10 cellular contexts compared by ENCODE assay signal in genomic region chr15:69757186-69757585, GRCh38.
DNase-seq lines count a peak whose midpoint lies in the region; ATAC-seq, FAIRE-seq and TF ChIP-seq lines count a peak whose summit lies in the region.
"Had no signal": no experiment of that assay in that cellular context is flagged by ENCODE, and none has a peak within 500 bp of the region (broad histone marks: within the 10 kb centered on the region; RNA-seq: fewer than 3 reads in every experiment).

No MANE protein-coding gene starts in this region.

- no peaks in the 10 kb centered on the region for H3K36me3 ChIP-seq in pancreas

- H3K4me3 Mint-ChIP-seq in activated T-cell treated with anti-CD3 and anti-CD28 coated beads, Interleukin-2, amount 50 U/mL, for 72 hours = peak overlapping the region; percentile 59 to 77
- peak overlapping the region; percentile 25 for H3K4me3 Mint-ChIP-seq in natural killer cell

- peak overlapping the region; percentile 90 for H3K27ac Mint-ChIP-seq in activated T-cell treated with anti-CD3 and anti-CD28 coated beads, Interleukin-2, amount 50 U/mL, for 72 hours
- peak overlapping the region in 1 of 2 donors; percentile 49 for H3K27ac Mint-ChIP-seq in natural killer cell

- no peak overlapping the region for H3K27ac ChIP-seq in pancreas
- H3K27ac ChIP-seq: 22Rv1 had no signal

- WGBS in pancreas, 2 donors = 94 to 98% methylated on average over 6 of the region's 6 CpGs

- no peak for TF ChIP-seq CTCF in natural killer cell (IDR thresholded peaks at IDR 0.05)
- no peak for TF ChIP-seq CTCF in pancreas (IDR thresholded peaks at IDR 0.05)

- H3K36me3 Mint-ChIP-seq in activated T-cell treated with anti-CD3 and anti-CD28 coated beads, Interleukin-2, amount 50 U/mL, for 72 hours (ENCODE audit: insufficient read depth in 2 of 2) = peaks cover 29 to 32% of the 10 kb centered on the region in 2 donors
- H3K36me3 Mint-ChIP-seq in natural killer cell = peaks cover 11% of the 10 kb centered on the region

- intact Hi-C loops in natural killer cell (cut with micrococcal nuclease) (no loop called here), pancreas (cut with DNase I) (no loop called here)

- peak; percentile 44 for DNase-seq in NK-92 treated with Interleukin-12 subunit alpha and Interleukin-12 subunit beta, amount 100 ng/mL, for 24 hours (lab: John Stamatoyannopoulos, UW)
- DNase-seq in NK-92 (lab: John Stamatoyannopoulos, UW; ENCODE audit: unreplicated experiment) (no peak), natural killer cell (no peak), pancreas (no peak)
- peak; percentile 85 to 92 for DNase-seq in activated T-cell treated with anti-CD3 and anti-CD28 coated beads, Interleukin-2, amount 50 U/mL, for 72 hours
- peak; percentile 81 for DNase-seq in stimulated activated naive CD8-positive, alpha-beta T cell treated with anti-CD3 and anti-CD28 coated beads, Interleukin-15, Interleukin-2, amounts not matched to agents 100 U/mL and 50 U/mL, for 24 hours
- DNase-seq: NCI-H446 treated with DMSO at 0.1 percent for 48 hours had no signal

- peak; percentile 66 to 68 for ATAC-seq in activated T-cell treated with anti-CD3 and anti-CD28 coated beads, Interleukin-2, amount 50 U/mL, for 72 hours (replicated peaks in 1 of 2)
- ATAC-seq in natural killer cell (no peak), GM19035 (IDR thresholded peaks at IDR 0.05; ENCODE audit: unreplicated experiment) (no peak), HG03196 (IDR thresholded peaks at IDR 0.05; ENCODE audit: unreplicated experiment) (no peak), pancreas (no peak)
- ATAC-seq in stimulated activated naive CD8-positive, alpha-beta T cell treated with anti-CD3 and anti-CD28 coated beads, Interleukin-15, Interleukin-2, amounts not matched to agents 100 U/mL and 50 U/mL, for 24 hours = peak; percentile 68

- no peaks in the 10 kb centered on the region for H3K27me3 ChIP-seq in pancreas

- FAIRE-seq in pancreas (lab: Jason Lieb, UNC) = no peak

- peaks cover 93% of the 10 kb centered on the region for H3K4me1 Mint-ChIP-seq in activated T-cell treated with anti-CD3 and anti-CD28 coated beads, Interleukin-2, amount 50 U/mL, for 72 hours (ENCODE audit: low read depth)
- H3K4me1 Mint-ChIP-seq in natural killer cell = peaks cover 76 to 83% of the 10 kb centered on the region in 2 donors

- no peak overlapping the region for H3K4me3 ChIP-seq in pancreas

- H3K9me3 ChIP-seq in pancreas = no peaks in the 10 kb centered on the region

- peaks cover 0 to 3% (median 0%) of the 10 kb centered on the region in 3 donors for H3K4me1 ChIP-seq in pancreas

- H3K9me3 Mint-ChIP-seq in activated T-cell treated with anti-CD3 and anti-CD28 coated beads, Interleukin-2, amount 50 U/mL, for 72 hours = peaks cover 16% of the 10 kb centered on the region in 2 donors
- peaks cover 0 to 12% of the 10 kb centered on the region in 2 donors for H3K9me3 Mint-ChIP-seq in natural killer cell

- H3K27me3 Mint-ChIP-seq in activated T-cell treated with anti-CD3 and anti-CD28 coated beads, Interleukin-2, amount 50 U/mL, for 72 hours (ENCODE audit: low read depth) = peaks cover 13% of the 10 kb centered on the region
- peaks cover 54 to 79% of the 10 kb centered on the region in 2 donors for H3K27me3 Mint-ChIP-seq in natural killer cell (ENCODE audit: low read depth in 2 of 2)

Comparison
In these comparisons a context has a peak if more than half of its experiments do, and no peak if none do; other contexts are left out.
1. DNase-seq: peak in NK-92 treated with Interleukin-12 subunit alpha and Interleukin-12 subunit beta, amount 100 ng/mL, for 24 hours (single experiment), activated T-cell treated with anti-CD3 and anti-CD28 coated beads, Interleukin-2, amount 50 U/mL, for 72 hours (2 of 2) and stimulated activated naive CD8-positive, alpha-beta T cell treated with anti-CD3 and anti-CD28 coated beads, Interleukin-15, Interleukin-2, amounts not matched to agents 100 U/mL and 50 U/mL, for 24 hours (single experiment); none in NK-92 (single experiment), natural killer cell (single experiment) and pancreas (0 of 6).
2. ATAC-seq: peak in activated T-cell treated with anti-CD3 and anti-CD28 coated beads, Interleukin-2, amount 50 U/mL, for 72 hours (2 of 2) and stimulated activated naive CD8-positive, alpha-beta T cell treated with anti-CD3 and anti-CD28 coated beads, Interleukin-15, Interleukin-2, amounts not matched to agents 100 U/mL and 50 U/mL, for 24 hours (single experiment); none in natural killer cell (0 of 3), GM19035 (single experiment), HG03196 (single experiment) and pancreas (0 of 4).